Comparison of ENCODE assay signal across 9 cellular contexts in the genomic region with DNA sequence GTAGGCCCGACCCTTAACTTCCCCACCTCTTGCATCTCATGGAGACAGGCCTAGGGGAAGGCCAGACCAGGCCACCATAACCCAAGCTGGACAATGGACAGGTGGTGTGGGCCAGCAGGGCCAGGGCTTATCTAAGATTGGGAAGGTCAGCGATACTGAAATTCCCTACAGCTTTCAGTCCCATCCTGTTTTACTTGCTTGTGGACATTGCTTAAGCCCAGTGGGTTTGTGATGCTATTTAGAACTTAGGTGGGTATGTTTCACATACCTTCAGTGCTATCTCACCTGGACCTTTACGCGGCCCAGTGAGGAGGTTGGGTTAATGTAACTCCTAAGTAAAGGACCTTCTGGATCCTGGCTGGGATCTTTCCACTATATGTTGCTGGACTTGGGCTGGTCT. TPM values are rescaled to one million over a fixed set of nuclear protein-coding genes. Genes with fewer than 3 reads are reported as not detected.
A peak's percentile ranks its signal among the peaks of the same experiment; 100 is the strongest.
DNase-seq lines count a peak whose midpoint lies in the region; ATAC-seq and TF ChIP-seq lines count a peak whose summit lies in the region.
"Had no signal": no experiment of that assay in that cellular context is flagged by ENCODE, and none has a peak within 500 bp of the region (broad histone marks: within the 10 kb centered on the region; RNA-seq: fewer than 3 reads in every experiment).

No MANE protein-coding gene starts in this region.

- no peak for TF ChIP-seq POLR2A in IMR-90 (IDR thresholded peaks at IDR 0.05; ENCODE audit: low read depth, low read length)

- H3K79me2 ChIP-seq in ACC112 (ENCODE audit: control insufficient read depth, insufficient read depth, low read length, unreplicated experiment), result peaks cover 33% of the 10 kb centered on the region

- H3K9ac ChIP-seq in IMR-90 (ENCODE audit: low read depth, low read length), result no peak overlapping the region

- POLR2A ChIA-PET in IMR-90 (lab: Charles Lee; ENCODE audit: unreplicated experiment), result no interaction called here

- H2BK15ac ChIP-seq in IMR-90 (ENCODE audit: low read depth, low read length), result peak overlapping the region; percentile 25; the same call in 2 of the 3 replicates

- H3K27ac Mint-ChIP-seq in dendritic cell treated with granulocyte-macrophage colony-stimulating factor and Interleukin-4, amounts not matched to agents 40 ng/mL and 50 ng/mL, for 4 days, result peak overlapping the region; percentile 97
- no peak overlapping the region for H3K27ac Mint-ChIP-seq in naive B cell

- peak overlapping the region; percentile 91 for H3K4me2 ChIP-seq in IMR-90 (ENCODE audit: low read depth, low read length)

- peaks cover 19 to 73% of the 10 kb centered on the region in 2 experiments for H3K79me1 ChIP-seq in IMR-90 (ENCODE audit: low read depth in 1 of 2, low read length in 2 of 2)

- H3K27me3 Mint-ChIP-seq in dendritic cell treated with granulocyte-macrophage colony-stimulating factor and Interleukin-4, amounts not matched to agents 40 ng/mL and 50 ng/mL, for 4 days, result no peaks in the 10 kb centered on the region
- no peaks in the 10 kb centered on the region for H3K27me3 Mint-ChIP-seq in naive B cell

- H3K4me1 Mint-ChIP-seq in dendritic cell treated with granulocyte-macrophage colony-stimulating factor and Interleukin-4, amounts not matched to agents 40 ng/mL and 50 ng/mL, for 4 days (ENCODE audit: low read depth), result peaks cover 73% of the 10 kb centered on the region
- peaks cover 28 to 64% (median 47%) of the 10 kb centered on the region in 3 donors for H3K4me1 Mint-ChIP-seq in naive B cell

- no peak for TF ChIP-seq RAD21 in IMR-90 (IDR thresholded peaks at IDR 0.05; ENCODE audit: low read length)

- H3K9me1 ChIP-seq in IMR-90 (ENCODE audit: insufficient read depth, low read length), result peaks cover 24% of the 10 kb centered on the region

- H3K18ac ChIP-seq in IMR-90 (ENCODE audit: low read depth, low read length), result no peak overlapping the region

- ATAC-seq in IMR-90 (ENCODE audit: low read depth), result no peak
- no peak for ATAC-seq in naive B cell (ENCODE audit: low read depth in 2 of 2)
- ATAC-seq in HG03521 (IDR thresholded peaks at IDR 0.05; ENCODE audit: unreplicated experiment), result no peak
- ATAC-seq in HG03039 (IDR thresholded peaks at IDR 0.05; ENCODE audit: unreplicated experiment), result no peak

- H4K5ac ChIP-seq in IMR-90 (ENCODE audit: low read depth, low read length), result no peak overlapping the region

- intact Hi-C loops in IMR-90 (cut with micrococcal nuclease), result no loop called here
- intact Hi-C loops in dendritic cell treated with granulocyte-macrophage colony-stimulating factor and Interleukin-4, amounts not matched to agents 40 ng/mL and 50 ng/mL, for 4 days (cut with micrococcal nuclease), result no loop called here

- peak overlapping the region; percentile 44 for H2AK5ac ChIP-seq in IMR-90 (ENCODE audit: low read depth, low read length)

- H3K9me3 ChIP-seq in IMR-90 (ENCODE audit: control insufficient read depth, insufficient read depth, low read length), result no peaks in the 10 kb centered on the region

- H3K36me3 Mint-ChIP-seq in dendritic cell treated with granulocyte-macrophage colony-stimulating factor and Interleukin-4, amounts not matched to agents 40 ng/mL and 50 ng/mL, for 4 days (ENCODE audit: low read depth), result peaks cover 66% of the 10 kb centered on the region
- peaks cover 0 to 4% of the 10 kb centered on the region in 2 donors for H3K36me3 Mint-ChIP-seq in naive B cell

- H3K56ac ChIP-seq in IMR-90 (ENCODE audit: extremely low read depth, insufficient read depth, low read length), result no peak overlapping the region

- H2AFZ ChIP-seq in ACC112 (ENCODE audit: low read length, unreplicated experiment), result no peak overlapping the region
- H2AFZ ChIP-seq in IMR-90 (replicated peaks; ENCODE audit: low read length, poor library complexity), result no peak overlapping the region

- CTCF ChIA-PET in IMR-90 (lab: Yijun Ruan, JAX), result interaction anchor here (1.0 kb wide), 1 partner anchor 252 kb away, joined by 3 read pairs; no protein-coding TSS in a partner anchor

- H4K8ac ChIP-seq in IMR-90 (ENCODE audit: low read depth in 2 of 2, low read length in 2 of 2), result no peak overlapping the region

- H3K27ac ChIP-seq in ACC112 (ENCODE audit: low read depth, low read length), result no peak overlapping the region
- H3K27ac ChIP-seq in IMR-90 (ENCODE audit: insufficient read depth, low read length), result no peak overlapping the region

- H3K4me3 Mint-ChIP-seq in dendritic cell treated with granulocyte-macrophage colony-stimulating factor and Interleukin-4, amounts not matched to agents 40 ng/mL and 50 ng/mL, for 4 days, result peak overlapping the region; percentile 97
- peak overlapping the region in 6 of 8 donors; percentile 9 to 94 (median 78) for H3K4me3 Mint-ChIP-seq in naive B cell

- H2BK5ac ChIP-seq in IMR-90 (ENCODE audit: low read depth, low read length, poor library complexity, severe bottlenecking), result no peak overlapping the region

- H3K9me3 Mint-ChIP-seq in dendritic cell treated with granulocyte-macrophage colony-stimulating factor and Interleukin-4, amounts not matched to agents 40 ng/mL and 50 ng/mL, for 4 days, result no peaks in the 10 kb centered on the region
- H3K9me3 Mint-ChIP-seq in naive B cell, result peaks cover 0 to 3% (median 0%) of the 10 kb centered on the region in 7 donors

- H3K4me1 ChIP-seq in ACC112 (ENCODE audit: control insufficient read depth, insufficient read depth, low read length, unreplicated experiment), result peaks cover 30% of the 10 kb centered on the region
- H3K4me1 ChIP-seq in IMR-90 (ENCODE audit: control insufficient read depth, insufficient read depth, low read length), result peaks cover 15% of the 10 kb centered on the region; the same call in 1 of the 2 replicates

- peak overlapping the region; percentile 99 for H2AK9ac ChIP-seq in IMR-90 (replicated peaks; ENCODE audit: low read depth, low read length, poor library complexity)

- no peak overlapping the region for H2BK20ac ChIP-seq in IMR-90 (ENCODE audit: low read depth, low read length)

- no TSS peak for BruUV-seq in IMR-90 (replicated peaks; lab: Mats Ljungman, UMichigan)

- peaks cover 44% of the 10 kb centered on the region; the same call in 1 of the 2 replicates for H4K20me1 ChIP-seq in IMR-90 (ENCODE audit: insufficient read depth, low read length)

- no peaks in the 10 kb centered on the region for H3K27me3 ChIP-seq in ACC112 (ENCODE audit: insufficient read depth, low read length)
- H3K27me3 ChIP-seq in IMR-90 (ENCODE audit: control insufficient read depth, insufficient read depth, low read length), result no peaks in the 10 kb centered on the region

- peak overlapping the region; percentile 24 for H3K4ac ChIP-seq in IMR-90 (ENCODE audit: low read depth, low read length)

- H3K4me3 ChIP-seq in ACC112 (ENCODE audit: low read depth, low read length) (peak overlapping the region; percentile 88), IMR-90 (ENCODE audit: insufficient read depth, low read depth, low read length) (no peak overlapping the region)

- DNase-seq in IMR-90 (no peak), naive B cell (no peak), nucleus accumbens (lab: John Stamatoyannopoulos, UW) (no peak)
- no peak for DNase-seq in stimulated activated CD4-positive, alpha-beta T cell treated with anti-CD3 and anti-CD28 coated beads, Interleukin-12 subunit alpha, Interleukin-12 subunit beta, amount 100 ng/mL, for 4 hours
- DNase-seq: NCI-H1694 had no signal

- in situ Hi-C loops in IMR-90 (cut with MboI; ENCODE audit: low sequenced_read_pairs), result no loop called here

- no peak overlapping the region for H2BK120ac ChIP-seq in IMR-90 (ENCODE audit: low read depth, low read length)

- H3K14ac ChIP-seq in IMR-90 (replicated peaks; ENCODE audit: low read depth, low read length), result peak overlapping the region; percentile 60

- TF ChIP-seq CTCF in IMR-90 (conservative IDR thresholded peaks at IDR 0.05; ENCODE audit: low read depth, low read length), result no peak

- H3K36me3 ChIP-seq in ACC112 (ENCODE audit: insufficient read depth, low read length), result no peaks in the 10 kb centered on the region
- no peaks in the 10 kb centered on the region for H3K36me3 ChIP-seq in IMR-90 (ENCODE audit: control insufficient read depth, insufficient read depth, low read length)

- H4K91ac ChIP-seq in IMR-90 (ENCODE audit: insufficient read depth, low read depth, low read length), result 0 out of 2 replicates have a peak overlapping the region, but pooled peaks have one; percentile 11

- H3K23ac ChIP-seq in IMR-90 (ENCODE audit: low read depth, low read length), result peak overlapping the region; percentile 76; the same call in 1 of the 2 replicates

- WGBS in IMR-90 (ENCODE audit: extremely low coverage in 2 of 2, insufficient read length in 1 of 2), 2 experiments, result no CpG with 5 or more reads among the region's 4 CpGs

- dilution Hi-C loops in IMR-90 (cut with HindIII; ENCODE audit: low sequenced_read_pairs, unreplicated experiment), result no loop called here

RNA-seq across cellular contexts. Expression of gene FADS2, which starts 1.7 kb away (rescaled TPM):
- total RNA-seq in IMR-90 (2012; rRNA removed), result 31.9 and 33.3 TPM in 2 replicates
- 88.4 and 98.4 TPM in 2 replicates for polyA plus RNA-seq in IMR-90 (2012; rRNA removed)
- polyA plus RNA-seq in IMR-90 (2012; cell fraction: cytosol; rRNA removed), result 45.4 and 87.9 TPM in 2 replicates
- 69.4 and 94.9 TPM in 2 replicates for polyA plus RNA-seq in IMR-90 (2012; cell fraction: nucleus; rRNA removed; ENCODE audit: low replicate concordance)
- polyA plus RNA-seq in naive B cell (ENCODE audit: low read depth in 6 of 6), result 10 to 100 TPM in 1 of 6 donors, 1 to 10 TPM in 3, under 1 TPM in 1, not detected in 1; 0.92 to 11.5 (median 2.0) TPM

RNA-seq across cellular contexts. Expression of gene FADS1, which starts 13.0 kb away (rescaled TPM):
- 16.3 and 16.9 TPM in 2 replicates for total RNA-seq in IMR-90 (2012; rRNA removed)
- polyA plus RNA-seq in IMR-90 (2012; rRNA removed) (17.6 and 18.4 TPM in 2 replicates), naive B cell (ENCODE audit: low read depth in 6 of 6) (10 to 100 TPM in 1 of 6 donors, 1 to 10 TPM in 3, under 1 TPM in 1, not detected in 1; 0.79 to 14.0 (median 1.6) TPM)
- polyA plus RNA-seq in IMR-90 (2012; cell fraction: cytosol; rRNA removed), result 15.8 and 19.2 TPM in 2 replicates
- 29.9 and 31.1 TPM in 2 replicates for polyA plus RNA-seq in IMR-90 (2012; cell fraction: nucleus; rRNA removed; ENCODE audit: low replicate concordance)

RNA-seq across cellular contexts. Expression of gene FEN1, which starts 37.1 kb away (rescaled TPM):
- 41.9 and 43.9 TPM in 2 replicates for total RNA-seq in IMR-90 (2012; rRNA removed)
- polyA plus RNA-seq in IMR-90 (2012; rRNA removed), result 21.3 and 23.0 TPM in 2 replicates
- polyA plus RNA-seq in IMR-90 (2012; cell fraction: cytosol; rRNA removed), result 15.5 and 18.0 TPM in 2 replicates
- 6.4 and 7.0 TPM in 2 replicates for polyA plus RNA-seq in IMR-90 (2012; cell fraction: nucleus; rRNA removed; ENCODE audit: low replicate concordance)
- 10 to 100 TPM in 5 of 6 donors, 1 to 10 TPM in 1; 8.0 to 23.8 (median 15.3) TPM for polyA plus RNA-seq in naive B cell (ENCODE audit: low read depth in 6 of 6)

RNA-seq across cellular contexts. Expression of gene TMEM258, which starts 37.4 kb away (rescaled TPM):
- total RNA-seq in IMR-90 (2012; rRNA removed), result 70.0 and 107 TPM in 2 replicates
- 280 and 290 TPM in 2 replicates for polyA plus RNA-seq in IMR-90 (2012; rRNA removed)
- 196 and 200 TPM in 2 replicates for polyA plus RNA-seq in IMR-90 (2012; cell fraction: cytosol; rRNA removed)
- polyA plus RNA-seq in IMR-90 (2012; cell fraction: nucleus; rRNA removed; ENCODE audit: low replicate concordance), result 40.4 and 104 TPM in 2 replicates
- 100 to 1,000 TPM; 117 to 238 (median 185) TPM for polyA plus RNA-seq in naive B cell (ENCODE audit: low read depth in 6 of 6)
